Comparison of ENCODE assay signal across 19 cellular contexts in genomic region chrX:97691901-97692455, GRCh38.
DNase-seq lines count a peak whose midpoint lies in the region; ATAC-seq, FAIRE-seq and TF ChIP-seq lines count a peak whose summit lies in the region.
"Had no signal": no experiment of that assay in that cellular context is flagged by ENCODE, and none has a peak within 500 bp of the region (broad histone marks: within the 10 kb centered on the region; RNA-seq: fewer than 3 reads in every experiment).

No MANE protein-coding gene starts in this region.

- peak; percentile 88 for FAIRE-seq in D721Med (lab: Jason Lieb, UNC)
- FAIRE-seq: GM19239, H54 had no signal

- H4K5ac ChIP-seq in mesendoderm (ENCODE audit: low read length): no peak overlapping the region

- H3K9ac ChIP-seq in endodermal cell (ENCODE audit: extremely low read depth, low read length, poor library complexity, severe bottlenecking) (no peak overlapping the region), mesendoderm (ENCODE audit: low read length) (no peak overlapping the region), trophoblast cell (ENCODE audit: low read length) (no peak overlapping the region)

- TF ChIP-seq CTCF in D721Med (IDR thresholded peaks at IDR 0.05; ENCODE audit: insufficient read depth, missing control alignments) (no peak), endodermal cell (conservative IDR thresholded peaks at IDR 0.05) (no peak), RWPE1 (conservative IDR thresholded peaks at IDR 0.05; ENCODE audit: low read depth) (no peak)

- no peak overlapping the region for H2BK12ac ChIP-seq in trophoblast cell (ENCODE audit: low read length)

- H2AFZ ChIP-seq in trophoblast cell (ENCODE audit: insufficient read depth, low read length, poor library complexity): no peak overlapping the region

- H3K27me3 Mint-ChIP-seq in endodermal cell (ENCODE audit: insufficient read depth): no peaks in the 10 kb centered on the region
- peaks cover 12% of the 10 kb centered on the region for H3K27me3 Mint-ChIP-seq in activated T-helper 2 cell treated with anti-CD3 and anti-CD28 coated beads, Interferon-gamma antibody, Interleukin-2, Interleukin-4, amounts not matched to agents 10 μg/mL and 5 μg/mL and 100 μg/mL, durations not matched to agents 14 hours and 24 hours and 36 hours (ENCODE audit: low read depth)

- no peak overlapping the region for H3K4me2 ChIP-seq in mesendoderm (ENCODE audit: low read length)
- no peak overlapping the region for H3K4me2 ChIP-seq in trophoblast cell (ENCODE audit: low read length)

- H3K4me3 ChIP-seq in endodermal cell (ENCODE audit: low read length) (no peak overlapping the region), mesendoderm (ENCODE audit: low read length) (no peak overlapping the region), trophoblast cell (ENCODE audit: low read depth, low read length) (no peak overlapping the region)

- H3K14ac ChIP-seq in trophoblast cell (ENCODE audit: low read length): no peak overlapping the region

- peaks cover 11% of the 10 kb centered on the region for H3K9me3 Mint-ChIP-seq in endodermal cell
- no peaks in the 10 kb centered on the region for H3K9me3 Mint-ChIP-seq in activated T-helper 2 cell treated with anti-CD3 and anti-CD28 coated beads, Interferon-gamma antibody, Interleukin-2, Interleukin-4, amounts not matched to agents 10 μg/mL and 5 μg/mL and 100 μg/mL, durations not matched to agents 14 hours and 24 hours and 36 hours
- H3K9me3 Mint-ChIP-seq: IgD-negative memory B cell had no signal

- H3K18ac ChIP-seq in mesendoderm (ENCODE audit: low read length): no peak overlapping the region
- H3K18ac ChIP-seq in trophoblast cell (ENCODE audit: low read length): no peak overlapping the region

- H3K4ac ChIP-seq in mesendoderm (ENCODE audit: low read depth, low read length) (no peak overlapping the region), trophoblast cell (ENCODE audit: low read depth, low read length) (no peak overlapping the region)

- H3K4me1 ChIP-seq in endodermal cell (ENCODE audit: control insufficient read depth, insufficient read depth, low read length) (no peaks in the 10 kb centered on the region), mesendoderm (ENCODE audit: control insufficient read depth, low read depth, low read length) (no peaks in the 10 kb centered on the region), trophoblast cell (ENCODE audit: control insufficient read depth in 1 of 2, insufficient read depth in 2 of 2, low read length in 2 of 2) (no peaks in the 10 kb centered on the region)

- H2AK5ac ChIP-seq in mesendoderm (ENCODE audit: low read length) (no peak overlapping the region), trophoblast cell (ENCODE audit: low read length) (no peak overlapping the region)

- no peaks in the 10 kb centered on the region for H3K79me2 ChIP-seq in mesendoderm (ENCODE audit: control insufficient read depth, insufficient read depth, low read length)
- no peaks in the 10 kb centered on the region for H3K79me2 ChIP-seq in trophoblast cell (ENCODE audit: control insufficient read depth, insufficient read depth, low read length, poor library complexity)

- no peak overlapping the region for H3K56ac ChIP-seq in mesendoderm (ENCODE audit: low read length)

- H3K9me3 ChIP-seq in endodermal cell (ENCODE audit: control insufficient read depth, low read length) (peaks cover 5% of the 10 kb centered on the region), trophoblast cell (ENCODE audit: insufficient read depth, low read depth, low read length) (no peaks in the 10 kb centered on the region)

- H3K23ac ChIP-seq in mesendoderm (ENCODE audit: low read length): no peak overlapping the region
- H3K23ac ChIP-seq in trophoblast cell (ENCODE audit: low read length): no peak overlapping the region

- no peak overlapping the region for H4K12ac ChIP-seq in trophoblast cell (ENCODE audit: low read depth, low read length)

- no peak overlapping the region for H3K27ac ChIP-seq in endodermal cell (ENCODE audit: low read depth, low read length)
- no peak overlapping the region for H3K27ac ChIP-seq in mesendoderm (ENCODE audit: low read depth, low read length)
- no peak overlapping the region for H3K27ac ChIP-seq in trophoblast cell (ENCODE audit: low read depth, low read length)
- no peak overlapping the region for H3K27ac ChIP-seq in RWPE1
- H3K27ac ChIP-seq: C4-2B had no signal

- no peaks in the 10 kb centered on the region for H3K36me3 Mint-ChIP-seq in endodermal cell (ENCODE audit: low read depth)
- no peaks in the 10 kb centered on the region for H3K36me3 Mint-ChIP-seq in activated T-helper 2 cell treated with anti-CD3 and anti-CD28 coated beads, Interferon-gamma antibody, Interleukin-2, Interleukin-4, amounts not matched to agents 10 μg/mL and 5 μg/mL and 100 μg/mL, durations not matched to agents 14 hours and 24 hours and 36 hours (ENCODE audit: low read depth)
- H3K36me3 Mint-ChIP-seq: IgD-negative memory B cell had no signal

- H3K27me3 ChIP-seq in endodermal cell (ENCODE audit: control insufficient read depth, insufficient read depth, low read length, poor library complexity, severe bottlenecking): no peaks in the 10 kb centered on the region
- no peaks in the 10 kb centered on the region for H3K27me3 ChIP-seq in mesendoderm (ENCODE audit: insufficient read depth, low read length, poor library complexity)
- no peaks in the 10 kb centered on the region for H3K27me3 ChIP-seq in trophoblast cell (ENCODE audit: insufficient read depth, low read length)

- in situ Hi-C loops in SK-MEL-5 (cut with HindIII; ENCODE audit: low pct_unique_long_range_greater_than_20kb, low sequenced_read_pairs): no loop called here

- H3K4me3 Mint-ChIP-seq in endodermal cell: no peak overlapping the region
- H3K4me3 Mint-ChIP-seq in activated T-helper 2 cell treated with anti-CD3 and anti-CD28 coated beads, Interferon-gamma antibody, Interleukin-2, Interleukin-4, amounts not matched to agents 10 μg/mL and 5 μg/mL and 100 μg/mL, durations not matched to agents 14 hours and 24 hours and 36 hours (ENCODE audit: low read depth): no peak overlapping the region
- H3K4me3 Mint-ChIP-seq: IgD-negative memory B cell had no signal

- DNase-seq in D721Med (ENCODE audit: insufficient read length, low spot score) (no peak), SK-MEL-5 (ENCODE audit: low read depth, low spot score) (peak; percentile 68), endodermal cell (no peak), mesendoderm (peak; percentile 5), trophoblast cell (no peak), RWPE1 (ENCODE audit: low spot score) (no peak)
- DNase-seq in activated T-helper 2 cell treated with anti-CD3 and anti-CD28 coated beads, Interferon-gamma antibody, Interleukin-2, Interleukin-4, amounts not matched to agents 10 μg/mL and 5 μg/mL and 100 μg/mL, durations not matched to agents 14 hours and 24 hours and 36 hours (ENCODE audit: low spot score): no peak
- DNase-seq: NCI-H1105, NCI-H146, NCI-H2029 treated with DMSO at 0.1 percent for 48 hours, NCI-H226, NCI-H510A treated with DMSO at 0.1 percent for 48 hours, NCI-H748 treated with DMSO at 0.1 percent for 48 hours had no signal

- H4K8ac ChIP-seq in mesendoderm (ENCODE audit: low read depth, low read length) (no peak overlapping the region), trophoblast cell (ENCODE audit: low read depth, low read length) (no peak overlapping the region)

- POLR2A ChIA-PET in RWPE1 (lab: Yijun Ruan, JAX; ENCODE audit: low non-redundant PET): no interaction called here

- CTCF ChIA-PET in RWPE1 (lab: Yijun Ruan, JAX): no interaction called here

- ATAC-seq in HG02840 (IDR thresholded peaks at IDR 0.05; ENCODE audit: low FRiP score, unreplicated experiment): no peak
- ATAC-seq: Panc1 had no signal

- no peak overlapping the region for H2BK5ac ChIP-seq in mesendoderm (ENCODE audit: low read length)
- no peak overlapping the region for H2BK5ac ChIP-seq in trophoblast cell (ENCODE audit: low read depth, low read length, poor library complexity)

- peak overlapping the region; percentile 79 for H3K27ac Mint-ChIP-seq in endodermal cell
- no peak overlapping the region for H3K27ac Mint-ChIP-seq in activated T-helper 2 cell treated with anti-CD3 and anti-CD28 coated beads, Interferon-gamma antibody, Interleukin-2, Interleukin-4, amounts not matched to agents 10 μg/mL and 5 μg/mL and 100 μg/mL, durations not matched to agents 14 hours and 24 hours and 36 hours
- H3K27ac Mint-ChIP-seq: IgD-negative memory B cell had no signal

- no peak overlapping the region for H2BK120ac ChIP-seq in mesendoderm (ENCODE audit: low read depth, low read length)
- H2BK120ac ChIP-seq in trophoblast cell (ENCODE audit: insufficient read depth, low read length, poor library complexity): no peak overlapping the region

- WGBS in endodermal cell (ENCODE audit: insufficient coverage in 1 of 2, insufficient read length in 1 of 2), 2 experiments: 57 to 66% methylated on average over 2 of the region's 2 CpGs
- no CpG with 5 or more reads among the region's 2 CpGs for WGBS in mesendoderm (ENCODE audit: extremely low coverage, insufficient coverage, low lambda C conversion rate)
- WGBS in trophoblast cell (ENCODE audit: extremely low coverage, insufficient coverage, insufficient read length): no CpG with 5 or more reads among the region's 2 CpGs

- H2BK15ac ChIP-seq in mesendoderm (replicated peaks; ENCODE audit: low read depth): no peak overlapping the region

- no peak overlapping the region for H4K91ac ChIP-seq in trophoblast cell (ENCODE audit: low read depth, low read length)

- no peaks in the 10 kb centered on the region for H3K36me3 ChIP-seq in endodermal cell (ENCODE audit: control insufficient read depth, insufficient read depth, low read length)
- H3K36me3 ChIP-seq in mesendoderm (ENCODE audit: control insufficient read depth, insufficient read depth, low read length): no peaks in the 10 kb centered on the region
- H3K36me3 ChIP-seq in trophoblast cell (ENCODE audit: control insufficient read depth in 1 of 2, insufficient read depth in 2 of 2, low read length in 2 of 2): no peaks in the 10 kb centered on the region

- H3K4me1 Mint-ChIP-seq in endodermal cell: peaks cover 43% of the 10 kb centered on the region
- H3K4me1 Mint-ChIP-seq in activated T-helper 2 cell treated with anti-CD3 and anti-CD28 coated beads, Interferon-gamma antibody, Interleukin-2, Interleukin-4, amounts not matched to agents 10 μg/mL and 5 μg/mL and 100 μg/mL, durations not matched to agents 14 hours and 24 hours and 36 hours (ENCODE audit: low read depth): no peaks in the 10 kb centered on the region
- H3K4me1 Mint-ChIP-seq: IgD-negative memory B cell had no signal

- intact Hi-C loops in activated T-helper 2 cell treated with anti-CD3 and anti-CD28 coated beads, Interferon-gamma antibody, Interleukin-2, Interleukin-4, amounts not matched to agents 10 μg/mL and 5 μg/mL and 100 μg/mL, durations not matched to agents 14 hours and 24 hours and 36 hours (cut with micrococcal nuclease): no loop called here

- no peaks in the 10 kb centered on the region for H3K79me1 ChIP-seq in mesendoderm (ENCODE audit: low read length)
- H3K79me1 ChIP-seq in trophoblast cell (ENCODE audit: low read length): no peaks in the 10 kb centered on the region

Comparison
In these comparisons a context has a peak if more than half of its experiments do, and no peak if none do; other contexts are left out.
1. DNase-seq: peak in SK-MEL-5 (single experiment) and mesendoderm (single experiment); none in D721Med (single experiment), endodermal cell (single experiment), activated T-helper 2 cell treated with anti-CD3 and anti-CD28 coated beads, Interferon-gamma antibody, Interleukin-2, Interleukin-4, amounts not matched to agents 10 μg/mL and 5 μg/mL and 100 μg/mL, durations not matched to agents 14 hours and 24 hours and 36 hours (single experiment), trophoblast cell (0 of 2) and RWPE1 (single experiment).